Comparison of ENCODE assay signal across 20 cellular contexts in genomic region chr3:56342475-56342874, GRCh38.
"Had no signal": no experiment of that assay in that cellular context is flagged by ENCODE, and none has a peak within 500 bp of the region (broad histone marks: within the 10 kb centered on the region; RNA-seq: fewer than 3 reads in every experiment).

No MANE protein-coding gene starts in this region.

- ATAC-seq: activated CD8-positive, alpha-beta memory T cell treated with anti-CD3 and anti-CD28 coated beads, Interleukin-2, amount 10 ng/mL, durations not matched to agents 7 days and 5 days; activated CD8-positive, alpha-beta T cell treated with anti-CD3 and anti-CD28 coated beads for 36 hours; naive thymus-derived CD8-positive, alpha-beta T cell; right lobe of liver; upper lobe of right lung had no signal

- DNase-seq: activated CD4-positive, alpha-beta T cell treated with anti-CD3 and anti-CD28 coated beads, Interleukin-2, amount 10 ng/mL, durations not matched to agents 7 days and 5 days; activated CD4-positive, CD25-positive, alpha-beta regulatory T cell treated with anti-CD3 and anti-CD28 coated beads, Interleukin-2, amount 50 U/mL, for 72 hours; activated CD8-positive, alpha-beta memory T cell treated with anti-CD3 and anti-CD28 coated beads, Interleukin-2, amount 10 ng/mL, durations not matched to agents 7 days and 5 days; activated CD8-positive, alpha-beta T cell treated with anti-CD3 and anti-CD28 coated beads for 36 hours; activated effector memory CD4-positive, alpha-beta T cell treated with anti-CD3 and anti-CD28 coated beads, Interleukin-2, amount 50 U/mL, for 16 hours; activated naive CD4-positive, alpha-beta T cell treated with anti-CD3 and anti-CD28 coated beads, Interleukin-2, amount 10 ng/mL, durations not matched to agents 7 days and 5 days; activated T-cell treated with anti-CD3 and anti-CD28 coated beads for 4 hours; effector CD4-positive, alpha-beta T cell; erythroblast; foreskin fibroblast; left ventricle myocardium inferior; naive thymus-derived CD8-positive, alpha-beta T cell; posterior cingulate gyrus; right lobe of liver; stimulated activated CD4-positive, alpha-beta T cell treated with anti-CD3 and anti-CD28 coated beads, Interleukin-1b, Interleukin-23, amount 100 ng/mL, for 48 hours; substantia nigra; thyroid gland; upper lobe of right lung had no signal

- H3K4me3 ChIP-seq: left ventricle myocardium inferior, neural progenitor cell, right lobe of liver, skin epidermis, thyroid gland, upper lobe of right lung had no signal
